In genomic region chr4:99586322-99586721, GRCh38 we compare ENCODE assay signal across 26 cellular contexts. TPM values are rescaled to one million over a fixed set of nuclear protein-coding genes. Genes with fewer than 3 reads are reported as not detected.
DNase-seq lines count a peak whose midpoint lies in the region; ATAC-seq and TF ChIP-seq lines count a peak whose summit lies in the region.
"Had no signal": no experiment of that assay in that cellular context is flagged by ENCODE, and none has a peak within 500 bp of the region (broad histone marks: within the 10 kb centered on the region; RNA-seq: fewer than 3 reads in every experiment).

No MANE protein-coding gene starts in this region.

- no peak overlapping the region for H3K27ac Mint-ChIP-seq in activated naive CD4-positive, alpha-beta T cell treated with anti-CD3 and anti-CD28 coated beads, Interleukin-2, amount 10 ng/mL, durations not matched to agents 7 days and 5 days
- H3K27ac Mint-ChIP-seq: activated CD8-positive, alpha-beta T cell treated with anti-CD3 and anti-CD28 coated beads, Interleukin-2, amount 10 ng/mL, durations not matched to agents 7 days and 5 days; activated naive CD4-positive, alpha-beta T cell treated with anti-CD3 and anti-CD28 coated beads, Interleukin-2, amount 50 U/mL, for 72 hours had no signal

- DNase-seq in DMS53 (lab: John Stamatoyannopoulos, UW) (peak; percentile 1), DMS53 treated with DMSO at 0.1 percent for 48 hours (lab: John Stamatoyannopoulos, UW; ENCODE audit: unreplicated experiment) (no peak), NCI-H146 treated with DMSO at 0.1 percent for 48 hours (lab: John Stamatoyannopoulos, UW; ENCODE audit: unreplicated experiment) (peak; percentile 54), PC-3 (peak; percentile 71), tibial artery (no peak), ACHN (no peak)
- DNase-seq in activated naive CD4-positive, alpha-beta T cell treated with anti-CD3 and anti-CD28 coated beads, Interleukin-2, amount 10 ng/mL, durations not matched to agents 7 days and 5 days = no peak
- DNase-seq: activated CD4-positive, alpha-beta T cell treated with anti-CD3 and anti-CD28 coated beads for 1 hour; activated CD8-positive, alpha-beta T cell treated with anti-CD3 and anti-CD28 coated beads, Interleukin-2, amount 10 ng/mL, durations not matched to agents 7 days and 5 days; GM23248; Karpas-422; mammary epithelial cell; NCI-H187 treated with DMSO at 0.1 percent for 48 hours; NCI-H2227 treated with DMSO at 0.1 percent for 48 hours; NCI-H82; stimulated activated naive CD4-positive, alpha-beta T cell; T-helper 2 cell; upper lobe of right lung had no signal

- H3K4me1 ChIP-seq in PC-3 (ENCODE audit: insufficient read depth, low read length) (peaks cover 27% of the 10 kb centered on the region), muscle layer of duodenum (ENCODE audit: control insufficient read depth in 1 of 2, insufficient read depth in 2 of 2, low read length in 2 of 2) (no peaks in the 10 kb centered on the region), tibial artery (peaks cover 0 to 14% (median 0%) of the 10 kb centered on the region in 4 donors)
- H3K4me1 ChIP-seq: breast epithelium, parathyroid adenoma, upper lobe of right lung had no signal

- H3K36me3 Mint-ChIP-seq in activated naive CD4-positive, alpha-beta T cell treated with anti-CD3 and anti-CD28 coated beads, Interleukin-2, amount 10 ng/mL, durations not matched to agents 7 days and 5 days = no peaks in the 10 kb centered on the region
- H3K36me3 Mint-ChIP-seq: activated naive CD4-positive, alpha-beta T cell treated with anti-CD3 and anti-CD28 coated beads, Interleukin-2, amount 50 U/mL, for 72 hours had no signal

- no peak overlapping the region for H3K9ac ChIP-seq in PC-3 (ENCODE audit: low read length)
- H3K9ac ChIP-seq: GM23248, parathyroid adenoma had no signal

- H3K9me3 ChIP-seq in PC-3 (ENCODE audit: low read length) = no peaks in the 10 kb centered on the region
- H3K9me3 ChIP-seq in muscle layer of duodenum (ENCODE audit: control insufficient read depth in 1 of 2, low read length in 2 of 2) = no peaks in the 10 kb centered on the region
- no peaks in the 10 kb centered on the region for H3K9me3 ChIP-seq in tibial artery
- H3K9me3 ChIP-seq: breast epithelium, upper lobe of right lung had no signal

- POLR2A ChIA-PET in PC-3 (lab: Charles Lee; ENCODE audit: unreplicated experiment) = no interaction called here

- no peaks in the 10 kb centered on the region for H3K27me3 Mint-ChIP-seq in activated naive CD4-positive, alpha-beta T cell treated with anti-CD3 and anti-CD28 coated beads, Interleukin-2, amount 10 ng/mL, durations not matched to agents 7 days and 5 days

- H3K4me1 Mint-ChIP-seq in activated naive CD4-positive, alpha-beta T cell treated with anti-CD3 and anti-CD28 coated beads, Interleukin-2, amount 10 ng/mL, durations not matched to agents 7 days and 5 days = no peaks in the 10 kb centered on the region

- no TSS peak for BruUV-seq in PC-3 (replicated peaks; lab: Mats Ljungman, UMichigan)

- no peaks in the 10 kb centered on the region for H4K20me1 ChIP-seq in PC-3 (ENCODE audit: low read length)

- no peaks in the 10 kb centered on the region for H3K9me3 Mint-ChIP-seq in activated naive CD4-positive, alpha-beta T cell treated with anti-CD3 and anti-CD28 coated beads, Interleukin-2, amount 10 ng/mL, durations not matched to agents 7 days and 5 days
- H3K9me3 Mint-ChIP-seq: activated naive CD4-positive, alpha-beta T cell treated with anti-CD3 and anti-CD28 coated beads, Interleukin-2, amount 50 U/mL, for 72 hours had no signal

- H3K27ac ChIP-seq in PC-3 (ENCODE audit: low read length) (peak overlapping the region; percentile 72), muscle layer of duodenum (ENCODE audit: low read length) (peak overlapping the region; percentile 18), tibial artery (no peak overlapping the region)
- H3K27ac ChIP-seq: 22Rv1, breast epithelium, GM23248, parathyroid adenoma, upper lobe of right lung had no signal

- in situ Hi-C loops in ACHN (cut with HindIII; ENCODE audit: low pct_ligation_motif_present, low pct_unique_long_range_greater_than_20kb, low sequenced_read_pairs) = no loop called here

- intact Hi-C loops in PC-3 (cut with micrococcal nuclease) = no loop called here
- intact Hi-C loops in tibial artery (cut with DNase I; ENCODE audit: low total_unique reads) = no loop called here

- H3K4me2 ChIP-seq in PC-3 (ENCODE audit: low read length) = peak overlapping the region; percentile 55
- H3K4me2 ChIP-seq: smooth muscle cell had no signal

- H3K9me2 ChIP-seq in PC-3 (replicated peaks; ENCODE audit: low read length) = no peaks in the 10 kb centered on the region

- CTCF ChIA-PET in PC-3 (lab: Charles Lee) = no interaction called here
- CTCF ChIA-PET in activated naive CD4-positive, alpha-beta T cell treated with anti-CD3 and anti-CD28 coated beads, Interleukin-2, amount 10 ng/mL, durations not matched to agents 7 days and 5 days (lab: Charles Lee) = interaction anchor here (0.8 kb wide), 1 partner anchor 225 kb away, joined by 3 read pairs; no protein-coding TSS in a partner anchor

- H3K4me3 ChIP-seq in PC-3 (ENCODE audit: low read length) (no peak overlapping the region), muscle layer of duodenum (ENCODE audit: low read depth in 1 of 2, low read length in 2 of 2) (no peak overlapping the region), tibial artery (no peak overlapping the region)
- H3K4me3 ChIP-seq: breast epithelium, GM23248, smooth muscle cell, upper lobe of right lung had no signal

- H3K79me2 ChIP-seq in PC-3 (ENCODE audit: low read length) = no peaks in the 10 kb centered on the region
- H3K79me2 ChIP-seq: parathyroid adenoma had no signal

- H3K27me3 ChIP-seq in PC-3 (ENCODE audit: low read length) (peaks cover 11% of the 10 kb centered on the region; the same call in 1 of the 2 replicates), muscle layer of duodenum (ENCODE audit: low read depth, low read length) (no peaks in the 10 kb centered on the region), tibial artery (no peaks in the 10 kb centered on the region)
- H3K27me3 ChIP-seq: upper lobe of right lung had no signal

- no peak overlapping the region for H3K4me3 Mint-ChIP-seq in activated naive CD4-positive, alpha-beta T cell treated with anti-CD3 and anti-CD28 coated beads, Interleukin-2, amount 10 ng/mL, durations not matched to agents 7 days and 5 days
- H3K4me3 Mint-ChIP-seq: activated CD8-positive, alpha-beta T cell treated with anti-CD3 and anti-CD28 coated beads, Interleukin-2, amount 10 ng/mL, durations not matched to agents 7 days and 5 days had no signal

- peaks cover 8% of the 10 kb centered on the region for H3F3A ChIP-seq in PC-3 (ENCODE audit: low read length, unreplicated experiment)

- no peak for TF ChIP-seq CTCF in PC-3 (conservative IDR thresholded peaks at IDR 0.05; ENCODE audit: low read depth, low read length)
- no peak for TF ChIP-seq CTCF in tibial artery (IDR thresholded peaks at IDR 0.05)

- H3K36me3 ChIP-seq in PC-3 (ENCODE audit: low read depth, low read length) (no peaks in the 10 kb centered on the region), muscle layer of duodenum (ENCODE audit: control insufficient read depth in 1 of 2, insufficient read depth in 2 of 2, low read length in 2 of 2) (no peaks in the 10 kb centered on the region), tibial artery (no peaks in the 10 kb centered on the region)
- H3K36me3 ChIP-seq: breast epithelium, upper lobe of right lung had no signal

- H2AFZ ChIP-seq in PC-3 (ENCODE audit: low read length) = no peak overlapping the region
- H2AFZ ChIP-seq: GM23248, parathyroid adenoma had no signal

- ATAC-seq in PC-3 = peak; percentile 96
- ATAC-seq: activated CD8-positive, alpha-beta T cell treated with anti-CD3 and anti-CD28 coated beads, Interleukin-2, amount 10 ng/mL, durations not matched to agents 7 days and 5 days; activated naive CD4-positive, alpha-beta T cell treated with anti-CD3 and anti-CD28 coated beads, Interleukin-2, amount 50 U/mL, for 72 hours; upper lobe of right lung had no signal

RNA-seq across cellular contexts. Expression of gene MTTP, which starts 11.7 kb away (rescaled TPM):
- 0.33 TPM in 1 of 2 replicates, not detected in the other for total RNA-seq in PC-3 (2014; rRNA removed)
- total RNA-seq: chondrocyte, endothelial cell of umbilical vein, GM23248, mammary epithelial cell had no signal

RNA-seq across cellular contexts. Expression of gene TRMT10A, which starts 22.5 kb away (rescaled TPM):
- 5.2 and 20.3 TPM in 2 replicates for total RNA-seq in PC-3 (2014; rRNA removed)

Comparison
In these comparisons a context has a peak if more than half of its experiments do, and no peak if none do; other contexts are left out.
1. DNase-seq: peak in DMS53 (single experiment), NCI-H146 treated with DMSO at 0.1 percent for 48 hours (single experiment) and PC-3 (single experiment); none in DMS53 treated with DMSO at 0.1 percent for 48 hours (single experiment), tibial artery (0 of 2), ACHN (single experiment) and activated naive CD4-positive, alpha-beta T cell treated with anti-CD3 and anti-CD28 coated beads, Interleukin-2, amount 10 ng/mL, durations not matched to agents 7 days and 5 days (single experiment).
2. H3K27ac ChIP-seq: peak in PC-3 (single experiment) and muscle layer of duodenum (single experiment); none in tibial artery (0 of 2).